Comparison of ENCODE assay signal across 8 cellular contexts in the genomic region with DNA sequence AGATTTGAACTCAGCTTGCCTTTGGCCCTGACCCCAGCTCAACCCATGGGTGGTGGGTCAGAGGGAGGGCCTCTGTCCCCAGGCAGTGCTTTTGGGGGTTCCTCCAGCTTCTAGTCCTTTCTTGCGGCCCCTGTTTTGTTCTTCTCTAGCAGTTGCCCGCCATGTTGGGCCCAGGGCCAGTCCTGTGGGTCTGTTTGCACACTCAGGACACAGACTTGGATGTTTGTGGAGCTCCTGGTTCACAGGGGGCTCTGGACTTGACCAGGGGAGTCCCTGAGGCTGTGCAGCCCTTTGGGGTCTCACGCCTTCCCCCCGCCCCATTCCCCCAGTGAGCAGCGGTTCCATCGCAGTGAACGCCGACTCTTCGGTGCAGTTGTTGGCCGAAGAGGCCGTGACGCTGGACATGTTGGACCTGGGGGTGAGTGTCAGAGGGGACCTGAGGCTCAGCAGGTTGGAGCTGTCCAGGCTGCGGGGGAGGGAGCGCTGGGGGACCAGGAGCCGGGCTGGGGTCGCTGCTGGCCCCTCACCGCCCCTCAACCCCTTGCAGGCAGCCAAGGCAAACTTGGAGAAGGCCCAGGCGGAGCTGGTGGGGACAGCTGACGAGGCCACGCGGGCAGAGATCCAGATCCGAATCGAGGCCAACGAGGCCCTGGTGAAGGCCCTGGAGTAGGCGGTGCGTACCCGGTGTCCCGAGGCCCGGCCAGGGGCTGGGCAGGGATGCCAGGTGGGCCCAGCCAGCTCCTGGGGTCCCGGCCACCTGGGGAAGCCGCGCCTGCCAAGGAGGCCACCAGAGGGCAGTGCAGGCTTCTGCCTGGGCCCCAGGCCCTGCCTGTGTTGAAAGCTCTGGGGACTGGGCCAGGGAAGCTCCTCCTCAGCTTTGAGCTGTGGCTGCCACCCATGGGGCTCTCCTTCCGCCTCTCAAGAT. TPM values are rescaled to one million over a fixed set of nuclear protein-coding genes. Genes with fewer than 3 reads are reported as not detected.
DNase-seq lines count a peak whose midpoint lies in the region; ATAC-seq and TF ChIP-seq lines count a peak whose summit lies in the region.

No MANE protein-coding gene starts in this region.

- intact Hi-C loops in ascending aorta (cut with DNase I) (loop anchor here (1.0 to 10.0 kb wide), 3 partner anchors 23 to 319 kb away; partner anchors contain the start of genes ARID3A and CNN2), right cardiac atrium (cut with DNase I) (loop anchor here in 2 of 4 donors (2.0 kb wide), 1 partner anchor 23 kb away; no protein-coding TSS in a partner anchor), sciatic nerve (cut with DNase I) (loop anchor here (2.0 kb wide), 1 partner anchor 23 kb away; no protein-coding TSS in a partner anchor)

- H3K27me3 ChIP-seq in ascending aorta (no peaks in the 10 kb centered on the region), right cardiac atrium (ENCODE audit: control insufficient read depth, insufficient read depth) (no peaks in the 10 kb centered on the region)

- H3K4me1 ChIP-seq in ascending aorta: peaks cover 39 to 67% of the 10 kb centered on the region in 2 donors
- H3K4me1 ChIP-seq in right cardiac atrium (ENCODE audit: control insufficient read depth, insufficient read depth, low read length): peaks cover 6% of the 10 kb centered on the region

- no peaks in the 10 kb centered on the region for H3K9me3 ChIP-seq in ascending aorta
- no peaks in the 10 kb centered on the region for H3K9me3 ChIP-seq in right cardiac atrium (ENCODE audit: control insufficient read depth, low read length)

- ATAC-seq in right cardiac atrium (peak; percentile 38 to 40), sciatic nerve (peak; percentile 58), HG02642 (IDR thresholded peaks at IDR 0.05; ENCODE audit: poor library complexity, unreplicated experiment) (no peak), GM19328 (IDR thresholded peaks at IDR 0.05; ENCODE audit: unreplicated experiment) (no peak)

- peak overlapping the region; percentile 14 to 49 for H3K4me3 ChIP-seq in ascending aorta
- no peak overlapping the region for H3K4me3 ChIP-seq in right cardiac atrium (ENCODE audit: low read length)

- TF ChIP-seq CTCF in ascending aorta (IDR thresholded peaks at IDR 0.05): peak; percentile 90 to 99 (median 98)

- DNase-seq in GDM1 (lab: John Stamatoyannopoulos, UW) (peak; percentile 65), M059J (ENCODE audit: low read depth) (peak; percentile 75), T-helper 22 cell (ENCODE audit: low read depth) (peak; percentile 69), ascending aorta (ENCODE audit: low spot score in 2 of 2) (peak in 1 of 2 donors; percentile 94), right cardiac atrium (peak; percentile 91 to 95 (median 95)), sciatic nerve (ENCODE audit: low spot score) (peak; percentile 92)

- peak overlapping the region; percentile 85 to 92 for H3K27ac ChIP-seq in ascending aorta
- H3K27ac ChIP-seq in right cardiac atrium (ENCODE audit: low read length): peak overlapping the region; percentile 90

- 36% methylated on average over 33 of the region's 33 CpGs for WGBS in right cardiac atrium

- H3K36me3 ChIP-seq in ascending aorta: no peaks in the 10 kb centered on the region

RNA-seq across cellular contexts. Expression of gene ATP5F1D, which starts 2.5 kb away (rescaled TPM):
- 45.0 and 69.8 TPM in 2 replicates for total RNA-seq in M059J (2014; rRNA removed; shearing (Covaris generic))
- total RNA-seq in ascending aorta (232 TPM), right cardiac atrium (100 to 1,000 TPM; 490 to 706 (median 622) TPM), sciatic nerve (90.9 TPM)
- polyA plus RNA-seq in right cardiac atrium: 660 TPM

RNA-seq across cellular contexts. Expression of gene MIDN, which starts 4.4 kb away (rescaled TPM):
- total RNA-seq in M059J (2014; rRNA removed; shearing (Covaris generic)): 4.5 and 11.0 TPM in 2 replicates
- total RNA-seq in ascending aorta (307 TPM), right cardiac atrium (100 to 1,000 TPM in 1 of 4 donors, 10 to 100 TPM in 3; 50.2 to 123 (median 62.4) TPM), sciatic nerve (117 TPM)
- 45.6 TPM for polyA plus RNA-seq in right cardiac atrium

RNA-seq across cellular contexts. Expression of gene CBARP, which starts 6.2 kb away (rescaled TPM):
- total RNA-seq in M059J (2014; rRNA removed; shearing (Covaris generic)): 0.44 and 4.4 TPM in 2 replicates
- total RNA-seq in ascending aorta: 1.9 TPM
- 1 to 10 TPM in 3 of 4 donors, under 1 TPM in 1; 0.89 to 2.2 (median 1.5) TPM for total RNA-seq in right cardiac atrium
- polyA plus RNA-seq in right cardiac atrium: 0.97 TPM
- 2.9 TPM for total RNA-seq in sciatic nerve

RNA-seq across cellular contexts. Expression of gene CIRBP, which starts 25.1 kb away (rescaled TPM):
- total RNA-seq in M059J (2014; rRNA removed; shearing (Covaris generic)): 115 and 145 TPM in 2 replicates
- 442 TPM for total RNA-seq in ascending aorta
- 100 to 1,000 TPM; 288 to 417 (median 333) TPM for total RNA-seq in right cardiac atrium
- polyA plus RNA-seq in right cardiac atrium: 370 TPM
- total RNA-seq in sciatic nerve: 550 TPM

RNA-seq across cellular contexts. Expression of gene FAM174C, which starts 31.3 kb away (rescaled TPM):
- total RNA-seq in M059J (2014; rRNA removed; shearing (Covaris generic)): 108 and 128 TPM in 2 replicates
- total RNA-seq in ascending aorta (156 TPM), right cardiac atrium (10 to 100 TPM; 15.9 to 18.1 (median 17.0) TPM), sciatic nerve (21.4 TPM)
- 25.3 TPM for polyA plus RNA-seq in right cardiac atrium

Comparison
In these comparisons a context has a peak if more than half of its experiments do, and no peak if none do; other contexts are left out.
1. ATAC-seq: peak in right cardiac atrium (2 of 2) and sciatic nerve (single experiment); none in HG02642 (single experiment) and GM19328 (single experiment).